ENCODE assay signal across 8 cellular contexts in the genomic region with DNA sequence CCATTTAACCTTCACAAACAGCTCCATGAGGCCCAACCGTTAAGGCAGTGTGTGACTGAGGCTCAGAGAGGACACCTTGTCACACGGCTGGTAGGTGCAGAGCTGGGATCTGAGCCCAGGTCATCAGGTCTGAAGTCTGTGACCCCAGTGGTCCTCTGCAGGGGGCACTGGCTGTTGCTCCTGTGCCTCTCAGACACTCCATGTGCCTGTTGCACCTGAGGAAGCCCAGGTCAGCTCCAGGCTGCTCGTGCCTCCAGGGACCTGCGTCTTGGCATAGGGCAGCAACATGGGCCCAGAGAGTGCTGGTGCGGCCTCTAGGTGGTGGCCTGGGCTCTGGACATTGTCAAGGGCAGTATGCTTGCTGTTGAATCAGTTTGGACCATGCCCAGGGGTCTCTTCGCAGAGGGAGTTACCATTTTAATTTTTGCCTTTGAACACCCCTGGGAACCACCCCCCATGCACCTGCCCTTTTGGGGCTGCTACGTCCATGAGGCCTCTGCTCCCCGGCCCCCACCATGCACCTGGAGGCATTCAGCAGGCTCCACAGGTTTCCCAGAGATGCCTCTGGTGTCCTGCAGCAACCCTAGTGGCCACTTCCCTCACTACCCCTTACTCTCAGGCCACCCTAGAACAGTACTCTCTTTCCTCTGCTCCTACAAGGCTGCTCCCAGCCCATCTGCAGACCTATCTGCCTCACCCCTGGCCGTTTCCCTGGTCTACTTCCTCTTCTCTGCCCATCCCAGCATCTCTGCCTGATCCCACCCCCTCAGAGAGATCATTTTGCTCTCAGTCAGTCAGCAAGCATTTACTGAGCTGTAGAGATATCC. TPM values are rescaled to one million over a fixed set of nuclear protein-coding genes. Genes with fewer than 3 reads are reported as not detected.
A peak's percentile ranks its signal among the peaks of the same experiment; 100 is the strongest.
DNase-seq lines count a peak whose midpoint lies in the region; ATAC-seq and TF ChIP-seq lines count a peak whose summit lies in the region.

No MANE protein-coding gene starts in this region.

- H3K36me3 Mint-ChIP-seq in activated naive CD8-positive, alpha-beta T cell treated with anti-CD3 and anti-CD28 coated beads for 36 hours = no peaks in the 10 kb centered on the region
- H3K36me3 Mint-ChIP-seq in naive thymus-derived CD4-positive, alpha-beta T cell = peaks cover 0 to 1% (median 0%) of the 10 kb centered on the region in 5 donors

- DNase-seq in ELR (ENCODE audit: low read depth) (peak; percentile 56), LNCaP clone FGC (ENCODE audit: low read depth) (no peak), NCI-H2196 treated with DMSO at 0.1 percent for 48 hours (lab: John Stamatoyannopoulos, UW; ENCODE audit: unreplicated experiment) (no peak)
- DNase-seq in activated naive CD8-positive, alpha-beta T cell treated with anti-CD3 and anti-CD28 coated beads for 36 hours = no peak
- DNase-seq in naive thymus-derived CD4-positive, alpha-beta T cell = no peak
- DNase-seq in central memory CD4-positive, alpha-beta T cell = no peak

- peaks cover 45 to 52% of the 10 kb centered on the region in 2 donors for H3K4me1 ChIP-seq in naive thymus-derived CD4-positive, alpha-beta T cell (ENCODE audit: control insufficient read depth in 2 of 2, insufficient read depth in 2 of 2, low read length in 2 of 2)

- intact Hi-C loops in naive thymus-derived CD4-positive, alpha-beta T cell (cut with micrococcal nuclease) = no loop called here

- peak; percentile 21; the same call in 1 of the 2 replicates for TF ChIP-seq CTCF in LNCaP clone FGC (IDR thresholded peaks at IDR 0.05; ENCODE audit: control insufficient read depth, extremely low read depth, insufficient read depth)

- no peaks in the 10 kb centered on the region for H3K9me3 Mint-ChIP-seq in activated naive CD8-positive, alpha-beta T cell treated with anti-CD3 and anti-CD28 coated beads for 36 hours
- peaks cover 0 to 2% (median 0%) of the 10 kb centered on the region in 11 donors for H3K9me3 Mint-ChIP-seq in naive thymus-derived CD4-positive, alpha-beta T cell

- no peaks in the 10 kb centered on the region for H3K27me3 ChIP-seq in naive thymus-derived CD4-positive, alpha-beta T cell (ENCODE audit: control insufficient read depth in 2 of 2, insufficient read depth in 2 of 2, low read length in 2 of 2)

- H3K27ac ChIP-seq in naive thymus-derived CD4-positive, alpha-beta T cell (ENCODE audit: low read depth, low read length) = no peak overlapping the region

- H3K4me3 Mint-ChIP-seq in activated naive CD8-positive, alpha-beta T cell treated with anti-CD3 and anti-CD28 coated beads for 36 hours = no peak overlapping the region
- peak overlapping the region in 8 of 10 donors; percentile 10 to 69 (median 48) for H3K4me3 Mint-ChIP-seq in naive thymus-derived CD4-positive, alpha-beta T cell

- H3K4me1 Mint-ChIP-seq in activated naive CD8-positive, alpha-beta T cell treated with anti-CD3 and anti-CD28 coated beads for 36 hours = peaks cover 44% of the 10 kb centered on the region
- peaks cover 32 to 77% (median 57%) of the 10 kb centered on the region in 7 donors for H3K4me1 Mint-ChIP-seq in naive thymus-derived CD4-positive, alpha-beta T cell

- H3K27ac Mint-ChIP-seq in activated naive CD8-positive, alpha-beta T cell treated with anti-CD3 and anti-CD28 coated beads for 36 hours = peak overlapping the region; percentile 42
- H3K27ac Mint-ChIP-seq in naive thymus-derived CD4-positive, alpha-beta T cell = peak overlapping the region in 8 of 9 donors; percentile 40 to 94 (median 82)

- CTCF ChIA-PET in naive thymus-derived CD4-positive, alpha-beta T cell (lab: Charles Lee) = interaction anchor here (1.0 to 5.4 kb wide), 5 partner anchors 9 to 196 kb away, joined by 7 to 64 read pairs (median 35); a partner anchor contains a TSS

- ATAC-seq in naive thymus-derived CD4-positive, alpha-beta T cell = no peak
- ATAC-seq in GM19023 (IDR thresholded peaks at IDR 0.05; ENCODE audit: unreplicated experiment) = no peak
- no peak for ATAC-seq in HG03196 (IDR thresholded peaks at IDR 0.05; ENCODE audit: unreplicated experiment)

- POLR2A ChIA-PET in naive thymus-derived CD4-positive, alpha-beta T cell (lab: Charles Lee) = interaction anchor here (0.5 to 5.8 kb wide), 3 partner anchors 13 to 196 kb away, joined by 3 to 37 read pairs (median 20); a partner anchor contains a TSS

- no peaks in the 10 kb centered on the region for H3K9me3 ChIP-seq in naive thymus-derived CD4-positive, alpha-beta T cell (ENCODE audit: control insufficient read depth in 2 of 3, low read length in 3 of 3)

- no peak overlapping the region for H3K4me3 ChIP-seq in LNCaP clone FGC (ENCODE audit: low read depth, low read length)
- H3K4me3 ChIP-seq in naive thymus-derived CD4-positive, alpha-beta T cell (ENCODE audit: low read length) = no peak overlapping the region

- no peaks in the 10 kb centered on the region for H3K27me3 Mint-ChIP-seq in activated naive CD8-positive, alpha-beta T cell treated with anti-CD3 and anti-CD28 coated beads for 36 hours
- no peaks in the 10 kb centered on the region for H3K27me3 Mint-ChIP-seq in naive thymus-derived CD4-positive, alpha-beta T cell

- no peaks in the 10 kb centered on the region for H3K36me3 ChIP-seq in naive thymus-derived CD4-positive, alpha-beta T cell (ENCODE audit: control insufficient read depth in 2 of 3, insufficient read depth in 3 of 3, low read length in 3 of 3)

RNA-seq across cellular contexts. Expression of a gene that starts 25.2 kb away (rescaled TPM):
- not detected for total RNA-seq in activated naive CD8-positive, alpha-beta T cell treated with anti-CD3 and anti-CD28 coated beads for 36 hours
- not detected for total RNA-seq in naive thymus-derived CD4-positive, alpha-beta T cell
- not detected for polyA plus RNA-seq in naive thymus-derived CD4-positive, alpha-beta T cell

RNA-seq across cellular contexts. Expression of a gene that starts 48.1 kb away (rescaled TPM):
- total RNA-seq in activated naive CD8-positive, alpha-beta T cell treated with anti-CD3 and anti-CD28 coated beads for 36 hours = 10 to 100 TPM; 21.4 to 25.4 TPM
- total RNA-seq in naive thymus-derived CD4-positive, alpha-beta T cell = 10 to 100 TPM in 2 of 5 experiments, 1 to 10 TPM in 3; 1.9 to 13.9 (median 7.7) TPM
- 100 to 1,000 TPM in 1 of 2 donors, 10 to 100 TPM in 1; 75.6 to 130 TPM for polyA plus RNA-seq in naive thymus-derived CD4-positive, alpha-beta T cell
